9 cellular contexts compared by ENCODE assay signal in the genomic region with DNA sequence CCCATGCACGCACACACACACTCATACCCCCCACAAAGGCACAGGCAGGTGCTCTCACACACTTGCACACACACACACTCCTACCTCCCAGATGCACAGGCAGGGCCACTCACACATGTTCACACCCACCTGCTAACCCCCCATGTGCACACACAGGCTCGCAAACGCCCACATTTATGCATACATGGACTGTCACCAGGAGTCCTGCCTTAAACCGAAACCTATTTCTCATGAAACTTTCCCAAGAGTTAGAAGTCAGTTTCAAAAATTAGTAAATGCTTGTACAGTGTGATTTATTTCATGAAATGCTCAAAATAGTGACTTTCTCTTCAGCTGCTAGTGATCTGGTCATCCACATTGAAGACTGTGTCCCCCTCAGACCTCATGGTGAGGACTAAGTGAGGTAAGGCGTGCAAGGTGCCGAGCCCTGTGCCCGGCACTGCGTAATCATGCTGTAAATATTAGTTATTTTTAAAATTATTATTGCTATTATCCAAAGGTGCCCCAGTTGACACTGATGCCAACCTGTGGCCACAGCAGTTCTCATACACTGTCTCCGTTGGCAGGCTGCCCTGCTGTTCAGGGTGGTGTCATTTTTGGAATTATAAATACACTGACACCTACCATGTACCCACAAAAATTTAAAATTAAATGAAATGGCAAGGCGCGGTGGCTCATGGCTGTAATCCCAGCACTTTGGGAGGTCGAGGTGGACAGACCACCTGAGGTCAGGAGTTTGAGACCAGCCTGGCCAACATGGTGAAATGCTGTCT. TPM values are rescaled to one million over a fixed set of nuclear protein-coding genes. Genes with fewer than 3 reads are reported as not detected.
A peak's percentile ranks its signal among the peaks of the same experiment; 100 is the strongest.
DNase-seq lines count a peak whose midpoint lies in the region; ATAC-seq lines count a peak whose summit lies in the region.
"Had no signal": no experiment of that assay in that cellular context is flagged by ENCODE, and none has a peak within 500 bp of the region (broad histone marks: within the 10 kb centered on the region; RNA-seq: fewer than 3 reads in every experiment).

No MANE protein-coding gene starts in this region.

- peak overlapping the region; percentile 21 for H3K4me3 Mint-ChIP-seq in activated naive CD4-positive, alpha-beta T cell treated with anti-CD3 and anti-CD28 coated beads for 36 hours
- peak overlapping the region; percentile 68 for H3K4me3 Mint-ChIP-seq in stimulated activated effector memory CD8-positive, alpha-beta T cell treated with anti-CD3 and anti-CD28 coated beads, Interleukin-12 subunit alpha, Interleukin-12 subunit beta, amount 100 ng/mL, for 72 hours

- peaks cover 2% of the 10 kb centered on the region for H3K4me1 ChIP-seq in mesendoderm (ENCODE audit: control insufficient read depth, low read depth, low read length)

- peak; percentile 40 for ATAC-seq in HG02884 (IDR thresholded peaks at IDR 0.05; ENCODE audit: unreplicated experiment)
- ATAC-seq in stimulated activated effector memory CD8-positive, alpha-beta T cell treated with anti-CD3 and anti-CD28 coated beads, Interleukin-12 subunit alpha, Interleukin-12 subunit beta, amount 100 ng/mL, for 72 hours: peak; percentile 79
- ATAC-seq: right cardiac atrium had no signal

- no peaks in the 10 kb centered on the region for H3K79me2 ChIP-seq in mesendoderm (ENCODE audit: control insufficient read depth, insufficient read depth, low read length)

- no peak overlapping the region for H3K4ac ChIP-seq in mesendoderm (ENCODE audit: low read depth, low read length)

- peaks cover 21% of the 10 kb centered on the region for H3K4me1 Mint-ChIP-seq in activated naive CD4-positive, alpha-beta T cell treated with anti-CD3 and anti-CD28 coated beads for 36 hours (ENCODE audit: low read depth)
- H3K4me1 Mint-ChIP-seq in stimulated activated effector memory CD8-positive, alpha-beta T cell treated with anti-CD3 and anti-CD28 coated beads, Interleukin-12 subunit alpha, Interleukin-12 subunit beta, amount 100 ng/mL, for 72 hours: peaks cover 31% of the 10 kb centered on the region

- H3K36me3 ChIP-seq in mesendoderm (ENCODE audit: control insufficient read depth, insufficient read depth, low read length): no peaks in the 10 kb centered on the region

- H3K4me2 ChIP-seq in mesendoderm (ENCODE audit: low read length): no peak overlapping the region

- no peaks in the 10 kb centered on the region for H3K9me3 Mint-ChIP-seq in activated naive CD4-positive, alpha-beta T cell treated with anti-CD3 and anti-CD28 coated beads for 36 hours
- H3K9me3 Mint-ChIP-seq in stimulated activated effector memory CD8-positive, alpha-beta T cell treated with anti-CD3 and anti-CD28 coated beads, Interleukin-12 subunit alpha, Interleukin-12 subunit beta, amount 100 ng/mL, for 72 hours: no peaks in the 10 kb centered on the region

- H2BK5ac ChIP-seq in mesendoderm (ENCODE audit: low read length): no peak overlapping the region

- WGBS in mesendoderm (ENCODE audit: extremely low coverage, insufficient coverage, low lambda C conversion rate): no CpG with 5 or more reads among the region's 12 CpGs

- no peak overlapping the region for H3K27ac ChIP-seq in mesendoderm (ENCODE audit: low read depth, low read length)

- H3K27me3 ChIP-seq in mesendoderm (ENCODE audit: insufficient read depth, low read length, poor library complexity): no peaks in the 10 kb centered on the region

- CTCF ChIA-PET in activated naive CD4-positive, alpha-beta T cell treated with anti-CD3 and anti-CD28 coated beads for 36 hours (lab: Charles Lee): interaction anchor here (0.6 to 2.8 kb wide), 4 partner anchors 10 to 96 kb away, joined by 4 to 46 read pairs (median 6); partner anchors contain the start of gene CNNM4

- no peak overlapping the region for H3K23ac ChIP-seq in mesendoderm (ENCODE audit: low read length)

- H3K79me1 ChIP-seq in mesendoderm (ENCODE audit: low read length): peaks cover 9% of the 10 kb centered on the region

- H3K36me3 Mint-ChIP-seq in activated naive CD4-positive, alpha-beta T cell treated with anti-CD3 and anti-CD28 coated beads for 36 hours (ENCODE audit: low read depth): no peaks in the 10 kb centered on the region
- H3K36me3 Mint-ChIP-seq in stimulated activated effector memory CD8-positive, alpha-beta T cell treated with anti-CD3 and anti-CD28 coated beads, Interleukin-12 subunit alpha, Interleukin-12 subunit beta, amount 100 ng/mL, for 72 hours: peaks cover 5% of the 10 kb centered on the region

- intact Hi-C loops in activated naive CD4-positive, alpha-beta T cell treated with anti-CD3 and anti-CD28 coated beads for 36 hours (cut with micrococcal nuclease): no loop called here

- no peak overlapping the region for H3K27ac Mint-ChIP-seq in activated naive CD4-positive, alpha-beta T cell treated with anti-CD3 and anti-CD28 coated beads for 36 hours
- H3K27ac Mint-ChIP-seq in stimulated activated effector memory CD8-positive, alpha-beta T cell treated with anti-CD3 and anti-CD28 coated beads, Interleukin-12 subunit alpha, Interleukin-12 subunit beta, amount 100 ng/mL, for 72 hours: peak overlapping the region; percentile 1

- no peak overlapping the region for H4K5ac ChIP-seq in mesendoderm (ENCODE audit: low read length)

- H2BK15ac ChIP-seq in mesendoderm (replicated peaks; ENCODE audit: low read depth): no peak overlapping the region

- no peak overlapping the region for H3K4me3 ChIP-seq in mesendoderm (ENCODE audit: low read length)

- H3K27me3 Mint-ChIP-seq in activated naive CD4-positive, alpha-beta T cell treated with anti-CD3 and anti-CD28 coated beads for 36 hours (ENCODE audit: low read depth): no peaks in the 10 kb centered on the region

- DNase-seq in activated CD8-positive, alpha-beta memory T cell treated with anti-CD3 and anti-CD28 coated beads for 24 hours: peak; percentile 63
- no peak for DNase-seq in activated CD8-positive, alpha-beta memory T cell treated with anti-CD3 and anti-CD28 coated beads, Interleukin-2, amount 50 U/mL, for 4 hours
- DNase-seq in activated naive CD4-positive, alpha-beta T cell treated with anti-CD3 and anti-CD28 coated beads for 36 hours: peak; percentile 19
- no peak for DNase-seq in stimulated activated effector memory CD8-positive, alpha-beta T cell treated with anti-CD3 and anti-CD28 coated beads, Interleukin-12 subunit alpha, Interleukin-12 subunit beta, amount 100 ng/mL, for 72 hours (ENCODE audit: low spot score in 2 of 2)
- DNase-seq in mesendoderm: no peak
- no peak for DNase-seq in NCI-H774 (lab: John Stamatoyannopoulos, UW)
- DNase-seq in 8988T: no peak

- no peak overlapping the region for H2BK120ac ChIP-seq in mesendoderm (ENCODE audit: low read depth, low read length)

- H3K18ac ChIP-seq in mesendoderm (ENCODE audit: low read length): no peak overlapping the region

- no peak overlapping the region for H3K9ac ChIP-seq in mesendoderm (ENCODE audit: low read length)

- no peak overlapping the region for H2AK5ac ChIP-seq in mesendoderm (ENCODE audit: low read length)

- H3K56ac ChIP-seq in mesendoderm (ENCODE audit: low read length): no peak overlapping the region

- H4K8ac ChIP-seq in mesendoderm (ENCODE audit: low read depth, low read length): no peak overlapping the region

RNA-seq across cellular contexts. Expression of gene CNNM4, which starts 12.4 kb away (rescaled TPM):
- 1 to 10 TPM; 5.6 to 6.0 TPM for total RNA-seq in activated naive CD4-positive, alpha-beta T cell treated with anti-CD3 and anti-CD28 coated beads for 36 hours
- 8.3 TPM for polyA plus RNA-seq in mesendoderm (2013, experiment 1 of 2)
- polyA plus RNA-seq in mesendoderm (2013, experiment 2 of 2): 7.8 TPM

RNA-seq across cellular contexts. Expression of gene LMAN2L, which starts 33.2 kb away (rescaled TPM):
- 1 to 10 TPM; 4.0 to 4.8 TPM for total RNA-seq in activated naive CD4-positive, alpha-beta T cell treated with anti-CD3 and anti-CD28 coated beads for 36 hours
- 12.4 TPM for polyA plus RNA-seq in mesendoderm (2013, experiment 1 of 2)
- polyA plus RNA-seq in mesendoderm (2013, experiment 2 of 2): 12.0 TPM

RNA-seq across cellular contexts. Expression of gene CNNM3, which starts 43.0 kb away (rescaled TPM):
- 10 to 100 TPM; 17.3 to 19.9 TPM for total RNA-seq in activated naive CD4-positive, alpha-beta T cell treated with anti-CD3 and anti-CD28 coated beads for 36 hours
- polyA plus RNA-seq in mesendoderm (2013, experiment 1 of 2): 10.9 TPM
- 10.7 TPM for polyA plus RNA-seq in mesendoderm (2013, experiment 2 of 2)

Comparison
In these comparisons a context has a peak if more than half of its experiments do, and no peak if none do; other contexts are left out.
1. DNase-seq: peak in activated CD8-positive, alpha-beta memory T cell treated with anti-CD3 and anti-CD28 coated beads for 24 hours (single experiment) and activated naive CD4-positive, alpha-beta T cell treated with anti-CD3 and anti-CD28 coated beads for 36 hours (single experiment); none in activated CD8-positive, alpha-beta memory T cell treated with anti-CD3 and anti-CD28 coated beads, Interleukin-2, amount 50 U/mL, for 4 hours (single experiment), stimulated activated effector memory CD8-positive, alpha-beta T cell treated with anti-CD3 and anti-CD28 coated beads, Interleukin-12 subunit alpha, Interleukin-12 subunit beta, amount 100 ng/mL, for 72 hours (0 of 2), mesendoderm (single experiment), NCI-H774 (single experiment) and 8988T (single experiment).